In genomic region chr4:37976991-37977470, GRCh38 we compare ENCODE assay signal across 8 cellular contexts. TPM values are rescaled to one million over a fixed set of nuclear protein-coding genes. Genes with fewer than 3 reads are reported as not detected.
DNase-seq lines count a peak whose midpoint lies in the region; ATAC-seq and TF ChIP-seq lines count a peak whose summit lies in the region.

No MANE protein-coding gene starts in this region.

- intact Hi-C loops in Calu3 (cut with micrococcal nuclease; ENCODE audit: unreplicated experiment): no loop called here

- H3K4me1 Mint-ChIP-seq in Calu3 (ENCODE audit: low read depth, unreplicated experiment): peaks cover 19% of the 10 kb centered on the region

- peak overlapping the region; percentile 67 for H3K4me3 Mint-ChIP-seq in Calu3 (ENCODE audit: low read depth, unreplicated experiment)

- H3K27ac Mint-ChIP-seq in Calu3 (ENCODE audit: unreplicated experiment): no peak overlapping the region

- no peaks in the 10 kb centered on the region for H3K9me3 Mint-ChIP-seq in Calu3 (ENCODE audit: low read depth, unreplicated experiment)

- peaks cover 6% of the 10 kb centered on the region for H3K36me3 Mint-ChIP-seq in Calu3 (ENCODE audit: insufficient read depth, unreplicated experiment)

- H3K36me3 ChIP-seq in HUES64 (ENCODE audit: insufficient read depth, low read length): no peaks in the 10 kb centered on the region
- no peaks in the 10 kb centered on the region for H3K36me3 ChIP-seq in RWPE2 (ENCODE audit: low read depth)
- H3K36me3 ChIP-seq in neutrophil: no peaks in the 10 kb centered on the region
- no peaks in the 10 kb centered on the region for H3K36me3 ChIP-seq in suprapubic skin

- H3K9ac ChIP-seq in HUES64 (ENCODE audit: low read depth, low read length): peak overlapping the region; percentile 82

- H3K27me3 ChIP-seq in HUES64 (ENCODE audit: insufficient read depth, low read length) (no peaks in the 10 kb centered on the region), RWPE2 (ENCODE audit: insufficient read depth, poor library complexity, severe bottlenecking) (no peaks in the 10 kb centered on the region), neutrophil (no peaks in the 10 kb centered on the region), suprapubic skin (no peaks in the 10 kb centered on the region)

- no peak for TF ChIP-seq EP300 in suprapubic skin (IDR thresholded peaks at IDR 0.05)

- no peaks in the 10 kb centered on the region for H3K27me3 Mint-ChIP-seq in Calu3 (ENCODE audit: unreplicated experiment)

- peak overlapping the region; percentile 77 for H3K4me3 ChIP-seq in HUES64 (ENCODE audit: low read length)
- peak overlapping the region; percentile 90 for H3K4me3 ChIP-seq in RWPE2 (ENCODE audit: severe bottlenecking)
- peak overlapping the region; percentile 55 to 72 for H3K4me3 ChIP-seq in foreskin fibroblast (ENCODE audit: low read depth in 1 of 2, low read length in 2 of 2)
- H3K4me3 ChIP-seq in neutrophil (ENCODE audit: low read depth in 1 of 2, low read length in 1 of 2): peak overlapping the region; percentile 78 to 79
- peak overlapping the region; percentile 86 for H3K4me3 ChIP-seq in suprapubic skin

- H3K4me1 ChIP-seq in HUES64 (ENCODE audit: insufficient read depth, low read length) (peaks cover 33% of the 10 kb centered on the region), RWPE2 (ENCODE audit: insufficient read depth, poor library complexity, severe bottlenecking) (peaks cover 15% of the 10 kb centered on the region), neutrophil (ENCODE audit: control insufficient read depth in 1 of 2, insufficient read depth in 1 of 2, low read depth in 1 of 2, low read length in 1 of 2) (peaks cover 18 to 22% of the 10 kb centered on the region in 2 experiments), suprapubic skin (peaks cover 15% of the 10 kb centered on the region)

- H3K27ac ChIP-seq in HUES64 (ENCODE audit: low read depth, low read length) (peak overlapping the region; percentile 89), RWPE2 (ENCODE audit: poor library complexity, severe bottlenecking) (peak overlapping the region; percentile 36), neutrophil (peak overlapping the region; percentile 82), suprapubic skin (peak overlapping the region; percentile 92)

- DNase-seq in Calu3 (peak; percentile 79), RWPE2 (ENCODE audit: low spot score) (peak; percentile 70), activated gamma-delta T cell treated with Interleukin-2 at 50 U/mL for 16 hours (peak; percentile 67), foreskin fibroblast (peak; percentile 71 to 91), suprapubic skin (ENCODE audit: low spot score in 2 of 2) (peak; percentile 84 to 87)

- no peaks in the 10 kb centered on the region for H3K9me3 ChIP-seq in HUES64 (ENCODE audit: insufficient read depth, low read depth, low read length)
- H3K9me3 ChIP-seq in RWPE2 (ENCODE audit: severe bottlenecking): no peaks in the 10 kb centered on the region
- no peaks in the 10 kb centered on the region for H3K9me3 ChIP-seq in neutrophil
- H3K9me3 ChIP-seq in suprapubic skin: no peaks in the 10 kb centered on the region

- no peak for TF ChIP-seq CTCF in Calu3 (IDR thresholded peaks at IDR 0.05; ENCODE audit: unreplicated experiment)
- TF ChIP-seq CTCF in RWPE2 (IDR thresholded peaks at IDR 0.05; ENCODE audit: poor library complexity, severe bottlenecking): no peak
- TF ChIP-seq CTCF in foreskin fibroblast (IDR thresholded peaks at IDR 0.05; ENCODE audit: low read depth, low read length): no peak
- TF ChIP-seq CTCF in neutrophil (IDR thresholded peaks at IDR 0.05): peak; percentile 24
- TF ChIP-seq CTCF in suprapubic skin (IDR thresholded peaks at IDR 0.05): no peak

- CTCF ChIA-PET in Calu3 (lab: Charles Lee): no interaction called here

- BruUV-seq in Calu3 (replicated peaks; lab: Mats Ljungman, UMichigan): no TSS peak

- under 1% methylated on average over 45 of the region's 50 CpGs for WGBS in HUES64
- WGBS in suprapubic skin: 4% methylated on average over 12 of the region's 50 CpGs

- ATAC-seq in GM21447 (IDR thresholded peaks at IDR 0.05; ENCODE audit: unreplicated experiment) (peak; percentile 66), RWPE2 (ENCODE audit: low read depth) (peak; percentile 68)

- TF ChIP-seq POLR2A in suprapubic skin (IDR thresholded peaks at IDR 0.05): no peak

RNA-seq across cellular contexts. Expression of gene PTTG2, which starts 16.8 kb away (rescaled TPM):
- total RNA-seq in Calu3 (2022) (not detected in 2 replicates), suprapubic skin (not detected)
- polyA plus RNA-seq in HUES64 (2013, experiment 1 of 2): not detected
- not detected for polyA plus RNA-seq in HUES64 (2013, experiment 2 of 2)

Comparison
In these comparisons a context has a peak if more than half of its experiments do, and no peak if none do; other contexts are left out.
1. Peak in every context shown above with its lines: DNase-seq, ATAC-seq, H3K4me3 ChIP-seq and H3K27ac ChIP-seq.
2. H3K27ac ChIP-seq: peak in every context shown above with its lines; median percentile 92 in suprapubic skin; 89 in HUES64; 82 in neutrophil; 36 in RWPE2.